Comparison of ENCODE assay signal across 9 cellular contexts in genomic region chr4:73434311-73434710, GRCh38. TPM values are rescaled to one million over a fixed set of nuclear protein-coding genes. Genes with fewer than 3 reads are reported as not detected.
DNase-seq lines count a peak whose midpoint lies in the region; ATAC-seq, FAIRE-seq and TF ChIP-seq lines count a peak whose summit lies in the region.
"Had no signal": no experiment of that assay in that cellular context is flagged by ENCODE, and none has a peak within 500 bp of the region (broad histone marks: within the 10 kb centered on the region; RNA-seq: fewer than 3 reads in every experiment).

No MANE protein-coding gene starts in this region.

- no peaks in the 10 kb centered on the region for H3K9me3 ChIP-seq in GM12878 (replicated peaks; ENCODE audit: control insufficient read depth, insufficient read depth, low read length)

- SMC1A ChIA-PET in GM12878 (lab: Charles Lee; ENCODE audit: uncharacterized antibody, unreplicated experiment), result interaction anchor here (1.4 to 2.2 kb wide), 2 partner anchors 93 to 121 kb away, joined by 6 to 7 read pairs; no protein-coding TSS in a partner anchor

- no peak overlapping the region for H3K9ac ChIP-seq in GM12878 (ENCODE audit: control insufficient read depth, insufficient read depth, low read length)

- TF ChIP-seq RAD21 in GM12878 (IDR thresholded peaks at IDR 0.05; ENCODE audit: insufficient read depth, low read depth, low read length), result peak; percentile 27; the same call in 1 of the 2 replicates

- no peaks in the 10 kb centered on the region for H3K27me3 Mint-ChIP-seq in progenitor cell of endocrine pancreas

- WGBS in GM12878 (ENCODE audit: insufficient coverage, insufficient replicate concordance, low lambda C conversion rate, missing lambda C conversion rate), result 24% methylated on average over 3 of the region's 3 CpGs

- TF ChIP-seq CTCF in GM12878 (IDR thresholded peaks at IDR 0.05 in 2 of 3, conservative IDR thresholded peaks at IDR 0.05 in 1 of 3; ENCODE audit: control insufficient read depth in 2 of 3, extremely low read depth in 1 of 3, insufficient read depth in 1 of 3, low read depth in 3 of 3, low read length in 3 of 3) (peak; percentile 38 to 55 (median 54); a peak in 5 of 6 replicates), progenitor cell of endocrine pancreas (IDR thresholded peaks at IDR 0.05; ENCODE audit: unreplicated experiment) (peak; percentile 44)

- ATAC-seq in HG03280 (IDR thresholded peaks at IDR 0.05; ENCODE audit: unreplicated experiment), result peak; percentile 63
- peak; percentile 66 for ATAC-seq in GM12878
- ATAC-seq in GM19328 (IDR thresholded peaks at IDR 0.05; ENCODE audit: unreplicated experiment), result no peak

- peaks cover 8% of the 10 kb centered on the region for H3K9me3 Mint-ChIP-seq in progenitor cell of endocrine pancreas (ENCODE audit: low read depth)

- POLR2A ChIA-PET in GM12878 (lab: Charles Lee), result no interaction called here

- no peaks in the 10 kb centered on the region for H3K27me3 ChIP-seq in GM12878 (replicated peaks in 1 of 2; ENCODE audit: control insufficient read depth in 2 of 2, insufficient read depth in 2 of 2, low read length in 1 of 2)

- intact Hi-C loops in GM12878 (cut with micrococcal nuclease; ENCODE audit: unreplicated experiment), result loop anchor here (1.0 kb wide), 1 partner anchor 93 kb away; no protein-coding TSS in a partner anchor
- intact Hi-C loops in head of caudate nucleus (cut with DNase I), result loop anchor here (10.0 kb wide), 1 partner anchor 90 kb away; no protein-coding TSS in a partner anchor

- no peak overlapping the region for H3K27ac ChIP-seq in GM12878 (ENCODE audit: control insufficient read depth, insufficient read depth)

- H3K36me3 ChIP-seq in GM12878 (ENCODE audit: control insufficient read depth in 2 of 2, insufficient read depth in 2 of 2, low read length in 1 of 2), result no peaks in the 10 kb centered on the region

- H3K4me1 ChIP-seq in GM12878 (ENCODE audit: control insufficient read depth, insufficient read depth, low read length), result no peaks in the 10 kb centered on the region

- CTCF ChIA-PET in GM12878 (lab: Yijun Ruan, JAX), result interaction anchor here (1.0 to 1.5 kb wide), 4 partner anchors 9 to 141 kb away, joined by 3 to 6 read pairs (median 4); no protein-coding TSS in a partner anchor

- no TSS peak for BruUV-seq in GM12878 (replicated peaks; lab: Mats Ljungman, UMichigan)

- H3K36me3 Mint-ChIP-seq in progenitor cell of endocrine pancreas (ENCODE audit: insufficient read depth), result peaks cover 1% of the 10 kb centered on the region

- TF ChIP-seq EP300 in GM12878 (IDR thresholded peaks at IDR 0.05; ENCODE audit: borderline replicate concordance in 1 of 2, control insufficient read depth in 1 of 2, low read depth in 2 of 2, low read length in 2 of 2), result no peak

- TF ChIP-seq POLR2A in GM12878 (IDR thresholded peaks at IDR 0.05; ENCODE audit: low read depth, low read length), result no peak

- H3K27ac Mint-ChIP-seq in progenitor cell of endocrine pancreas, result no peak overlapping the region

- peak; percentile 47 for FAIRE-seq in GM12878 (lab: Jason Lieb, UNC)

- no peak overlapping the region for H2AFZ ChIP-seq in GM12878 (ENCODE audit: control insufficient read depth, low read depth, low read length)

- H3K4me1 Mint-ChIP-seq in progenitor cell of endocrine pancreas (ENCODE audit: low read depth), result peaks cover 34% of the 10 kb centered on the region

- H3K4me3 ChIP-seq in GM12878, result no peak overlapping the region

- RAD21 ChIA-PET in GM12878 (lab: Charles Lee; ENCODE audit: unreplicated experiment), result no interaction called here

- no peak overlapping the region for H3K4me3 Mint-ChIP-seq in progenitor cell of endocrine pancreas (ENCODE audit: low read depth)

- H3K4me2 ChIP-seq in GM12878 (ENCODE audit: control insufficient read depth, insufficient read depth), result no peak overlapping the region

- in situ Hi-C loops in GM12878 (cut with MboI), result no loop called here

- peak; percentile 3 for DNase-seq in NCI-H82 (lab: John Stamatoyannopoulos, UW)
- DNase-seq in NCI-H82 treated with DMSO at 0.1 percent for 48 hours (lab: John Stamatoyannopoulos, UW; ENCODE audit: unreplicated experiment), result no peak
- no peak for DNase-seq in GM12878 (ENCODE audit: low read depth, low spot score)
- no peak for DNase-seq in progenitor cell of endocrine pancreas (ENCODE audit: low spot score, unreplicated experiment)
- DNase-seq in islet precursor cell, result no peak
- no peak for DNase-seq in head of caudate nucleus

- H4K20me1 ChIP-seq in GM12878 (ENCODE audit: control insufficient read depth, insufficient read depth), result no peaks in the 10 kb centered on the region

- no peaks in the 10 kb centered on the region for H3K79me2 ChIP-seq in GM12878 (ENCODE audit: control insufficient read depth, insufficient read depth, low read length)

TF ChIP-seq in GM12878, 131 proteins besides CTCF, POLR2A, EP300 and RAD21:
- no peak for TF ChIP-seq FOXK2 (IDR thresholded peaks at IDR 0.05)
- 0 out of 2 replicates have a peak, but pooled peaks have one; percentile 21 for TF ChIP-seq SMC3 (IDR thresholded peaks at IDR 0.05; ENCODE audit: borderline replicate concordance, low read length)

RNA-seq across cellular contexts. Expression of gene AFP, which starts 1.7 kb away (rescaled TPM):
- not detected in 2 replicates for total RNA-seq in GM12878 (2013; cell fraction: nucleolus; rRNA removed)
- not detected in 2 replicates for total RNA-seq in GM12878 (2014; rRNA removed)
- not detected in 2 replicates for total RNA-seq in GM12878 (2014; rRNA removed; fragmentation: Illumina TruSeq; extraction: Trizol)
- 0.69 and 0.72 TPM in 2 replicates for total RNA-seq in GM12878 (2021)
- polyA plus RNA-seq in GM12878 (2011; ENCODE audit: low read depth), result not detected
- polyA plus RNA-seq in GM12878 (2011; rRNA removed), result not detected in 2 replicates
- 0.13 and 0.38 TPM in 2 replicates for polyA plus RNA-seq in GM12878 (2011; cell fraction: cytosol; rRNA removed)
- polyA plus RNA-seq in GM12878 (2011; cell fraction: nucleus; rRNA removed), result 0.16 TPM in 1 of 2 replicates, not detected in the other
- not detected in 2 replicates for polyA plus RNA-seq in GM12878 (2012)
- polyA plus RNA-seq in GM12878 (2014; fragmentation: Illumina TruSeq; extraction: Trizol), result not detected in 2 replicates
- polyA plus RNA-seq in GM12878 (2014; fragmentation: Nextera tagmentation; extraction: Ambion mirVana), result not detected
- polyA plus RNA-seq in GM12878 (2014; rRNA removed), result not detected in 2 replicates
- polyA plus RNA-seq in GM12878 (2016; fragmentation: Nextera tagmentation; extraction: Ambion mirVana), result not detected
- not detected in 2 replicates for polyA minus RNA-seq in GM12878 (2011; rRNA and poly(A)+ RNA removed)
- polyA minus RNA-seq in GM12878 (2011; cell fraction: cytosol; rRNA and poly(A)+ RNA removed), result not detected in 2 replicates
- not detected in 2 replicates for polyA minus RNA-seq in GM12878 (2011; cell fraction: nucleus; rRNA and poly(A)+ RNA removed)
- total RNA-seq in progenitor cell of endocrine pancreas, result 166 and 254 TPM in 2 replicates
- total RNA-seq: T-helper 2 cell treated with Interferon-gamma antibody and Interleukin-4, amounts not matched to agents 100 ng/mL and 5 ng/mL, for 36 hours had no signal

RNA-seq across cellular contexts. Expression of gene ALB, which starts 30.2 kb away (rescaled TPM):
- not detected in 2 replicates for total RNA-seq in GM12878 (2013; cell fraction: nucleolus; rRNA removed)
- total RNA-seq in GM12878 (2014; rRNA removed) (not detected in 2 replicates), GM12878 (2014; rRNA removed; fragmentation: Illumina TruSeq; extraction: Trizol) (not detected in 2 replicates), GM12878 (2021) (22.3 and 29.0 TPM in 2 replicates), progenitor cell of endocrine pancreas (11.6 and 13.8 TPM in 2 replicates)
- not detected for polyA plus RNA-seq in GM12878 (2011; ENCODE audit: low read depth)
- polyA plus RNA-seq in GM12878 (2011; rRNA removed) (0.05 TPM in 1 of 2 replicates, not detected in the other), GM12878 (2014; fragmentation: Illumina TruSeq; extraction: Trizol) (not detected in 2 replicates), GM12878 (2014; fragmentation: Nextera tagmentation; extraction: Ambion mirVana) (not detected), GM12878 (2014; rRNA removed) (not detected in 2 replicates), GM12878 (2016; fragmentation: Nextera tagmentation; extraction: Ambion mirVana) (not detected)
- polyA plus RNA-seq in GM12878 (2011; cell fraction: cytosol; rRNA removed), result 0.45 and 23.1 TPM in 2 replicates
- 0.24 and 0.45 TPM in 2 replicates for polyA plus RNA-seq in GM12878 (2011; cell fraction: nucleus; rRNA removed)
- not detected in 2 replicates for polyA plus RNA-seq in GM12878 (2012)
- polyA minus RNA-seq in GM12878 (2011; rRNA and poly(A)+ RNA removed), result 0.51 TPM in 1 of 2 replicates, not detected in the other
- not detected in 2 replicates for polyA minus RNA-seq in GM12878 (2011; cell fraction: cytosol; rRNA and poly(A)+ RNA removed)
- polyA minus RNA-seq in GM12878 (2011; cell fraction: nucleus; rRNA and poly(A)+ RNA removed), result 0.60 TPM in 1 of 2 replicates, not detected in the other
- total RNA-seq: T-helper 2 cell treated with Interferon-gamma antibody and Interleukin-4, amounts not matched to agents 100 ng/mL and 5 ng/mL, for 36 hours had no signal

RNA-seq across cellular contexts. Expression of gene AFM, which starts 47.2 kb away (rescaled TPM):
- not detected in 2 replicates for total RNA-seq in GM12878 (2013; cell fraction: nucleolus; rRNA removed)
- total RNA-seq in GM12878 (2014; rRNA removed), result not detected in 2 replicates
- total RNA-seq in GM12878 (2014; rRNA removed; fragmentation: Illumina TruSeq; extraction: Trizol), result not detected in 2 replicates
- total RNA-seq in GM12878 (2021), result not detected in 2 replicates
- not detected for polyA plus RNA-seq in GM12878 (2011; ENCODE audit: low read depth)
- polyA plus RNA-seq in GM12878 (2011; rRNA removed), result not detected in 2 replicates
- polyA plus RNA-seq in GM12878 (2011; cell fraction: cytosol; rRNA removed), result not detected in 2 replicates
- polyA plus RNA-seq in GM12878 (2011; cell fraction: nucleus; rRNA removed), result not detected in 2 replicates
- polyA plus RNA-seq in GM12878 (2012), result not detected in 2 replicates
- not detected in 2 replicates for polyA plus RNA-seq in GM12878 (2014; fragmentation: Illumina TruSeq; extraction: Trizol)
- not detected for polyA plus RNA-seq in GM12878 (2014; fragmentation: Nextera tagmentation; extraction: Ambion mirVana)
- polyA plus RNA-seq in GM12878 (2014; rRNA removed), result not detected in 2 replicates
- not detected for polyA plus RNA-seq in GM12878 (2016; fragmentation: Nextera tagmentation; extraction: Ambion mirVana)
- not detected in 2 replicates for polyA minus RNA-seq in GM12878 (2011; rRNA and poly(A)+ RNA removed)
- not detected in 2 replicates for polyA minus RNA-seq in GM12878 (2011; cell fraction: cytosol; rRNA and poly(A)+ RNA removed)
- polyA minus RNA-seq in GM12878 (2011; cell fraction: nucleus; rRNA and poly(A)+ RNA removed), result not detected in 2 replicates
- total RNA-seq in progenitor cell of endocrine pancreas, result 0.26 and 0.47 TPM in 2 replicates
- total RNA-seq: T-helper 2 cell treated with Interferon-gamma antibody and Interleukin-4, amounts not matched to agents 100 ng/mL and 5 ng/mL, for 36 hours had no signal

Comparison
In these comparisons a context has a peak if more than half of its experiments do, and no peak if none do; other contexts are left out.
1. RNA of gene AFP, which starts 1.7 kb away (total RNA-seq): 166 to 254 TPM in progenitor cell of endocrine pancreas; 0.69 to 0.72 TPM in GM12878; every median in the first group is over 10 times any median in the second.